Comparison of ENCODE assay signal across 1 cellular context in the genomic region with DNA sequence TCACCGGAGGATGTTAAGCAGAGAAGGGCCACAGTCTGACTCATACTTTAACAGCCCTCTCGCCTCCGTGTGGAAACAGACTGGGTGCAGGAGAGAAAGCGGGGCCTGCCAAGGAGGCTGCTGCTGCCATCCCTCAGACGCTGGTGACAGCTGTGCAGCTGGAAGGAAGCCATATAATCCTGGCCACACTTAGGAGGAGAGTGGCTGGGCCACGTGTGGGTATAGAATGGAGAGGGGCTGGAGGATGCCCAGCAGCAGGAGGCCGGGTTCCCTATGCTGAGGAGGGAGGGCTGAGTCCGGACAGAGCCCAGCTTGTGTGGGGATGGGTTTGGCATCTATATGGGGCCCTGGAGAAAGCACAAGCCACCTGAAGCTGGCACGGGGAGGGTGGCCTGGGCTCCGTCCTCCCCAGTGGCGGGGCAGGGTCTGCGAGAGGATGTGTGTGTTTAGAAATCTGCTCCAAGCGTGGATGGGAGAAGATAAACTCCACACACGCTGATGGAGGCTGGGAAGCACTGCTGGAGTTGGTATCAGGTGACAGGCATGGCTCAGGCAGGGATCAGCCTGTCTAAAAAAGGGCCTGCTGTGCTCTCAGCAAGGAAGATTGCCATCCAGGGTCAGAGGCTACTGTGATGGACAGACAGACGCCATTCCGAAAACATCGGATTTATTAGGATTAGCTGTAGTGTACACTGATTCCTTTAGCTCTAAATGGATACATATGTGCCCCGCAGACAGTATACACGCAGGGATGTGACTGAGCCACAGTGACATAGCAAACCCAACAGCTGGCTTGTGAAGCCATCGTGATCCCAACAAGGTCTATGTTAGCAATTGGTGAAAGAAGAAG.
TF ChIP-seq lines count a peak whose summit lies in the region.

No MANE protein-coding gene starts in this region.

TF ChIP-seq in WTC11, 78 proteins besides CTCF, POLR2A, EP300 and RAD21 (continued from another document):
- TF ChIP-seq, protein P1, sequence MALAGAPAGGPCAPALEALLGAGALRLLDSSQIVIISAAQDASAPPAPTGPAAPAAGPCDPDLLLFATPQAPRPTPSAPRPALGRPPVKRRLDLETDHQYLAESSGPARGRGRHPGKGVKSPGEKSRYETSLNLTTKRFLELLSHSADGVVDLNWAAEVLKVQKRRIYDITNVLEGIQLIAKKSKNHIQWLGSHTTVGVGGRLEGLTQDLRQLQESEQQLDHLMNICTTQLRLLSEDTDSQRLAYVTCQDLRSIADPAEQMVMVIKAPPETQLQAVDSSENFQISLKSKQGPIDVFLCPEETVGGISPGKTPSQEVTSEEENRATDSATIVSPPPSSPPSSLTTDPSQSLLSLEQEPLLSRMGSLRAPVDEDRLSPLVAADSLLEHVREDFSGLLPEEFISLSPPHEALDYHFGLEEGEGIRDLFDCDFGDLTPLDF (CRISPR knock-in tag; IDR thresholded peaks at IDR 0.05): no peak
TF ChIP-seq in WTC11: peak in this region for 0.
